In the genomic region with DNA sequence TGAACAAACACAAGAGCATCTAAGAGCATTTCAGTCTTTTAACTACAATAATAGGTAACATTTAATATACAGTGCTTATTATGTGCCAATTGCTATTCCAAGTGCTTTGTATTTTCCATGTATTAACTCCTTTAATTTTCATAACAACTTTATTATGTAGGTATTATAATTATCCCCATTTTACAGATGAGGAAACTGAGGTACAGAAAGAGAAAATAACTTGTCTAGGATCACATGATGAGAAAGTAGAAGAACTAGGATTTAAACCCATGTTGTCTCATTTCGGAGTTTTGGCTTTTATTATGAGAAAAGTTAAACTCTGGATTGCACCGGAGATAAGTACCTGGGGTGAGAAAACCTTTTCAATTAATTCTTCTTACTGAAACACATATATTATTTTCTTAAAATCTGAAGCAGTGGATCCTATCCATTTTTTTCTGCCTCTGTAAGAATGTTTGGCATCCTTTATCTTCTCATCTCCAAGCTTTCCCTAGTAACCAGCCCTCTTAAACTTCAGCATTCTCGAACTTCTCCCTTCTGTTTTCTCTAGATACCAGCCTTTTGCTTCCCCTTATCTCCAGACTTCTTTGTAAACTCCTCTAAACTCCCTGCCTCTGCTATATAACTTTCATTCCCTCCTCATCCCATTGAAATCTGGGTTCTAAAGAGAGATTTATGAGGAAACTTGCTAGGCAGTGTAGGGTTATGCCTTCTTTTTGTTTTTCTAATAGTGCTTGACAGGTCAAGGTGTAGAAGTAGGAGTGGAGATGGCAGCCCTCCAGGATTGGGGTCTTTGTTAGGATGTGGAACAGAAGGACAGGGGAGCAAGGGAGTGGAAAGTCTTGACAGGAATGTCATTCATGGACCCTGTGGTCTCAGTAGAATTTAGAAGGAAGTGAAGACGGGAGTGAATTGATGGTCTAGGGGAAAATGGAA, we compare ENCODE assay signal across 2 cellular contexts.
TF ChIP-seq lines count a peak whose summit lies in the region.

No MANE protein-coding gene starts in this region.

TF ChIP-seq in SK-N-SH treated with all-trans-retinoic acid at 6 μM for 48 hours, 23 proteins besides CTCF, POLR2A, EP300 and RAD21 (continued from another document):
- TF ChIP-seq, protein P1, sequence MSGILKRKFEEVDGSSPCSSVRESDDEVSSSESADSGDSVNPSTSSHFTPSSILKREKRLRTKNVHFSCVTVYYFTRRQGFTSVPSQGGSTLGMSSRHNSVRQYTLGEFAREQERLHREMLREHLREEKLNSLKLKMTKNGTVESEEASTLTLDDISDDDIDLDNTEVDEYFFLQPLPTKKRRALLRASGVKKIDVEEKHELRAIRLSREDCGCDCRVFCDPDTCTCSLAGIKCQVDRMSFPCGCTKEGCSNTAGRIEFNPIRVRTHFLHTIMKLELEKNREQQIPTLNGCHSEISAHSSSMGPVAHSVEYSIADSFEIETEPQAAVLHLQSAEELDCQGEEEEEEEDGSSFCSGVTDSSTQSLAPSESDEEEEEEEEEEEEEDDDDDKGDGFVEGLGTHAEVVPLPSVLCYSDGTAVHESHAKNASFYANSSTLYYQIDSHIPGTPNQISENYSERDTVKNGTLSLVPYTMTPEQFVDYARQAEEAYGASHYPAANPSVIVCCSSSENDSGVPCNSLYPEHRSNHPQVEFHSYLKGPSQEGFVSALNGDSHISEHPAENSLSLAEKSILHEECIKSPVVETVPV (CRISPR knock-in tag; IDR thresholded peaks at IDR 0.05), result no peak
- no peak for TF ChIP-seq ISL1 (CRISPR knock-in tag; IDR thresholded peaks at IDR 0.05)
- no peak for TF ChIP-seq BACH2 (CRISPR knock-in tag; IDR thresholded peaks at IDR 0.05; ENCODE audit: borderline replicate concordance)
- no peak for TF ChIP-seq TCF4 (CRISPR knock-in tag; IDR thresholded peaks at IDR 0.05; ENCODE audit: borderline replicate concordance)
- TF ChIP-seq ZNF565 (CRISPR knock-in tag; conservative IDR thresholded peaks at IDR 0.05; ENCODE audit: low read depth), result no peak
- no peak for TF ChIP-seq PATZ1 (CRISPR knock-in tag; IDR thresholded peaks at IDR 0.05; ENCODE audit: borderline replicate concordance)
- TF ChIP-seq, protein P2, sequence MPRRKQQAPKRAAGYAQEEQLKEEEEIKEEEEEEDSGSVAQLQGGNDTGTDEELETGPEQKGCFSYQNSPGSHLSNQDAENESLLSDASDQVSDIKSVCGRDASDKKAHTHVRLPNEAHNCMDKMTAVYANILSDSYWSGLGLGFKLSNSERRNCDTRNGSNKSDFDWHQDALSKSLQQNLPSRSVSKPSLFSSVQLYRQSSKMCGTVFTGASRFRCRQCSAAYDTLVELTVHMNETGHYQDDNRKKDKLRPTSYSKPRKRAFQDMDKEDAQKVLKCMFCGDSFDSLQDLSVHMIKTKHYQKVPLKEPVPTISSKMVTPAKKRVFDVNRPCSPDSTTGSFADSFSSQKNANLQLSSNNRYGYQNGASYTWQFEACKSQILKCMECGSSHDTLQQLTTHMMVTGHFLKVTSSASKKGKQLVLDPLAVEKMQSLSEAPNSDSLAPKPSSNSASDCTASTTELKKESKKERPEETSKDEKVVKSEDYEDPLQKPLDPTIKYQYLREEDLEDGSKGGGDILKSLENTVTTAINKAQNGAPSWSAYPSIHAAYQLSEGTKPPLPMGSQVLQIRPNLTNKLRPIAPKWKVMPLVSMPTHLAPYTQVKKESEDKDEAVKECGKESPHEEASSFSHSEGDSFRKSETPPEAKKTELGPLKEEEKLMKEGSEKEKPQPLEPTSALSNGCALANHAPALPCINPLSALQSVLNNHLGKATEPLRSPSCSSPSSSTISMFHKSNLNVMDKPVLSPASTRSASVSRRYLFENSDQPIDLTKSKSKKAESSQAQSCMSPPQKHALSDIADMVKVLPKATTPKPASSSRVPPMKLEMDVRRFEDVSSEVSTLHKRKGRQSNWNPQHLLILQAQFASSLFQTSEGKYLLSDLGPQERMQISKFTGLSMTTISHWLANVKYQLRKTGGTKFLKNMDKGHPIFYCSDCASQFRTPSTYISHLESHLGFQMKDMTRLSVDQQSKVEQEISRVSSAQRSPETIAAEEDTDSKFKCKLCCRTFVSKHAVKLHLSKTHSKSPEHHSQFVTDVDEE (CRISPR knock-in tag; IDR thresholded peaks at IDR 0.05), result no peak
- TF ChIP-seq POU6F1 (CRISPR knock-in tag; IDR thresholded peaks at IDR 0.05; ENCODE audit: borderline replicate concordance, low read depth), result no peak
- no peak for TF ChIP-seq CREB5 (CRISPR knock-in tag; IDR thresholded peaks at IDR 0.05; ENCODE audit: low read depth)
- TF ChIP-seq ZNF70 (CRISPR knock-in tag; IDR thresholded peaks at IDR 0.05), result no peak
- TF ChIP-seq SNAI2 (CRISPR knock-in tag; IDR thresholded peaks at IDR 0.05), result no peak
TF ChIP-seq in SK-N-SH treated with all-trans-retinoic acid at 6 μM for 48 hours: peak in this region for 0.

TF ChIP-seq in SK-N-SH, 30 proteins besides CTCF, POLR2A, EP300 and RAD21 (continued from another document):
- TF ChIP-seq ZBTB33 (IDR thresholded peaks at IDR 0.05; ENCODE audit: borderline replicate concordance, low read depth), result no peak
TF ChIP-seq in SK-N-SH: peak in this region for 0.
